10 cellular contexts compared by ENCODE assay signal in the genomic region with DNA sequence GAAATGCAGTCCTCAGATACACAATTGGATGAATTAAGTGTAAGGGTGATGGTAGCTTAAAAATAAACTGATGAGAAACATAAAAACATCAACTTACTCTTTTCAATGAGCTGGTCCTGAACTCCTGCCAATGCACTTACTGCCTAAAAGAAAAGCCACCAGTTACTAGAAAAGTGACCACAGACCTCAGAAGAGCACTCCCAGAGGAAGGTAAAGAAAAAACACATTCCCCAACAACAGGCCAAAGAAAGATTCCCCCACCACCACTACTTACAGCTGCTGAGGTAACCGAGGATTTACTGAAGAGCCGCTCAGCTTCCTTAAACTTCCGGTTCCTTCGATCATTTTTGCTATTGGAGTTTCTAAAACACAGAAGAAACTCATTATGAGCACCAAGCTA. TPM values are rescaled to one million over a fixed set of nuclear protein-coding genes. Genes with fewer than 3 reads are reported as not detected.
A peak's percentile ranks its signal among the peaks of the same experiment; 100 is the strongest.
DNase-seq lines count a peak whose midpoint lies in the region; ATAC-seq, FAIRE-seq and TF ChIP-seq lines count a peak whose summit lies in the region.
"Had no signal": no experiment of that assay in that cellular context is flagged by ENCODE, and none has a peak within 500 bp of the region (broad histone marks: within the 10 kb centered on the region; RNA-seq: fewer than 3 reads in every experiment).

No MANE protein-coding gene starts in this region.

- H3K9me3 ChIP-seq in HepG2 (ENCODE audit: low read length) (no peaks in the 10 kb centered on the region), right lobe of liver (no peaks in the 10 kb centered on the region)
- H3K9me3 ChIP-seq: adrenal gland, tibial nerve had no signal

- H3K36me3 ChIP-seq in HepG2 (replicated peaks in 1 of 2; ENCODE audit: control insufficient read depth in 1 of 2, insufficient read depth in 2 of 2, low read length in 2 of 2) (peaks cover 18 to 53% of the 10 kb centered on the region in 2 experiments; a peak in 4 of 5 replicates), right lobe of liver (peaks cover 0 to 53% (median 22%) of the 10 kb centered on the region in 4 donors), brain microvascular endothelial cell (replicated peaks) (peaks cover 41% of the 10 kb centered on the region)

- POLR2A ChIA-PET in HepG2 (lab: Yijun Ruan, JAX), result interaction anchor here (1.0 to 1.6 kb wide), 3 partner anchors 11 to 33 kb away, joined by 3 to 5 read pairs (median 4); no protein-coding TSS in a partner anchor

- peak; percentile 51 for FAIRE-seq in HepG2 (lab: Jason Lieb, UNC)

- peaks cover 9% of the 10 kb centered on the region; the same call in 1 of the 2 replicates for H4K20me1 ChIP-seq in HepG2 (ENCODE audit: insufficient read depth, low read length)

- H3K27ac Mint-ChIP-seq in stimulated activated naive B cell treated with anti-CD40 and anti-IgM and Interleukin-4, amounts not matched to agents 10 μg/mL and 1 μg/mL and 100 μg/mL, for 72 hours, result no peak overlapping the region

- peaks cover 20% of the 10 kb centered on the region for H3K79me2 ChIP-seq in HepG2 (ENCODE audit: insufficient read depth, low read length)

- no peak overlapping the region for H3K27ac ChIP-seq in HepG2 (ENCODE audit: extremely low read length, insufficient read depth, low read length)
- H3K27ac ChIP-seq in right lobe of liver, result no peak overlapping the region
- H3K27ac ChIP-seq in brain microvascular endothelial cell, result no peak overlapping the region
- H3K27ac ChIP-seq: adrenal gland, tibial nerve had no signal

- H3K9me3 Mint-ChIP-seq in stimulated activated naive B cell treated with anti-CD40 and anti-IgM and Interleukin-4, amounts not matched to agents 10 μg/mL and 1 μg/mL and 100 μg/mL, for 72 hours, result no peaks in the 10 kb centered on the region

- no peak overlapping the region for H2AFZ ChIP-seq in HepG2 (ENCODE audit: low read length)

- no peak for TF ChIP-seq CTCF in HepG2 (CRISPR knock-in tag; IDR thresholded peaks at IDR 0.05)
- no peak for TF ChIP-seq CTCF in right lobe of liver (IDR thresholded peaks at IDR 0.05)
- peak; percentile 44 for TF ChIP-seq CTCF in brain microvascular endothelial cell (IDR thresholded peaks at IDR 0.05; ENCODE audit: low read depth, low read length, missing control alignments)

- in situ Hi-C loops in HepG2 (cut with HindIII; ENCODE audit: extremely low pct_ligation_motif_present, low pct_unique_long_range_greater_than_20kb), result no loop called here
- in situ Hi-C loops in brain microvascular endothelial cell (cut with HindIII; ENCODE audit: low pct_ligation_motif_present, low sequenced_read_pairs), result no loop called here

- WGBS in HepG2 (ENCODE audit: low lambda C conversion rate), result 94% methylated on average over 4 of the region's 4 CpGs
- 88% methylated on average over 3 of the region's 4 CpGs for WGBS in right lobe of liver (ENCODE audit: insufficient coverage, low coverage, low lambda C conversion rate, missing lambda C conversion rate)

- H3K4me1 ChIP-seq in HepG2 (ENCODE audit: insufficient read depth, low read length) (peaks cover 13% of the 10 kb centered on the region), right lobe of liver (peaks cover 0 to 8% (median 3%) of the 10 kb centered on the region in 4 donors)

- CTCF ChIA-PET in HepG2 (lab: Yijun Ruan, JAX; ENCODE audit: low intra/inter-chr PET ratio, low total read pairs), result interaction anchor here (0.9 kb wide), 1 partner anchor 55 kb away, joined by 3 read pairs; no protein-coding TSS in a partner anchor

- no peak overlapping the region for H3K4me3 Mint-ChIP-seq in stimulated activated naive B cell treated with anti-CD40 and anti-IgM and Interleukin-4, amounts not matched to agents 10 μg/mL and 1 μg/mL and 100 μg/mL, for 72 hours

- no peak overlapping the region for H3K9ac ChIP-seq in HepG2 (ENCODE audit: insufficient read depth, low read depth, low read length)

- H3K36me3 Mint-ChIP-seq in stimulated activated naive B cell treated with anti-CD40 and anti-IgM and Interleukin-4, amounts not matched to agents 10 μg/mL and 1 μg/mL and 100 μg/mL, for 72 hours, result peaks cover 42 to 48% of the 10 kb centered on the region in 2 donors

- H3K4me2 ChIP-seq in HepG2 (ENCODE audit: low read depth, low read length), result no peak overlapping the region

- DNase-seq in HepG2 (ENCODE audit: low spot score) (peak; percentile 28), right lobe of liver (no peak), NCI-H2196 treated with DMSO at 0.1 percent for 48 hours (lab: John Stamatoyannopoulos, UW; ENCODE audit: unreplicated experiment) (peak; percentile 28), brain microvascular endothelial cell (no peak), epidermal melanocyte (ENCODE audit: insufficient read length, low spot score) (no peak)
- DNase-seq in stimulated activated naive B cell treated with anti-CD40 and anti-IgM and Interleukin-4, amounts not matched to agents 10 μg/mL and 1 μg/mL and 100 μg/mL, for 72 hours, result no peak
- DNase-seq: adrenal gland had no signal

- no peak for TF ChIP-seq POLR2A in HepG2 (IDR thresholded peaks at IDR 0.05; ENCODE audit: insufficient read depth in 1 of 2, low read depth in 2 of 2, low read length in 2 of 2)
- no peak for TF ChIP-seq POLR2A in right lobe of liver (IDR thresholded peaks at IDR 0.05)

- no peak overlapping the region for H3K4me3 ChIP-seq in HepG2 (replicated peaks in 1 of 3; ENCODE audit: insufficient read depth in 1 of 3, low read depth in 2 of 3, low read length in 3 of 3)
- H3K4me3 ChIP-seq in right lobe of liver, result no peak overlapping the region
- H3K4me3 ChIP-seq in brain microvascular endothelial cell (ENCODE audit: low read depth, low read length), result no peak overlapping the region
- H3K4me3 ChIP-seq: adrenal gland, tibial nerve had no signal

- no peak for TF ChIP-seq EP300 in HepG2 (IDR thresholded peaks at IDR 0.05; ENCODE audit: low read depth in 2 of 2, low read length in 2 of 2)
- TF ChIP-seq EP300 in HepG2 (CRISPR knock-in tag; IDR thresholded peaks at IDR 0.05; ENCODE audit: borderline replicate concordance), result no peak

- intact Hi-C loops in HepG2 (cut with micrococcal nuclease; ENCODE audit: unreplicated experiment), result no loop called here
- intact Hi-C loops in right lobe of liver (cut with DNase I), result no loop called here

- no peak for TF ChIP-seq RAD21 in HepG2 (CRISPR knock-in tag; IDR thresholded peaks at IDR 0.05)

- H3K27me3 Mint-ChIP-seq in stimulated activated naive B cell treated with anti-CD40 and anti-IgM and Interleukin-4, amounts not matched to agents 10 μg/mL and 1 μg/mL and 100 μg/mL, for 72 hours, result no peaks in the 10 kb centered on the region

- no peaks in the 10 kb centered on the region for H3K27me3 ChIP-seq in HepG2 (ENCODE audit: control insufficient read depth in 1 of 2, insufficient read depth in 2 of 2, low read length in 2 of 2)
- H3K27me3 ChIP-seq in right lobe of liver, result no peaks in the 10 kb centered on the region
- H3K27me3 ChIP-seq in brain microvascular endothelial cell (replicated peaks), result no peaks in the 10 kb centered on the region
- H3K27me3 ChIP-seq: adrenal gland, tibial nerve had no signal

- H3K4me1 Mint-ChIP-seq in stimulated activated naive B cell treated with anti-CD40 and anti-IgM and Interleukin-4, amounts not matched to agents 10 μg/mL and 1 μg/mL and 100 μg/mL, for 72 hours, result peaks cover 29 to 60% of the 10 kb centered on the region in 2 donors

- ATAC-seq in HepG2 (peak; percentile 56; the same call in 2 of the 3 replicates), right lobe of liver (no peak), HG03159 (IDR thresholded peaks at IDR 0.05; ENCODE audit: unreplicated experiment) (no peak), GM21447 (IDR thresholded peaks at IDR 0.05; ENCODE audit: unreplicated experiment) (no peak)
- no peak for ATAC-seq in stimulated activated naive B cell treated with anti-CD40 and anti-IgM and Interleukin-4, amounts not matched to agents 10 μg/mL and 1 μg/mL and 100 μg/mL, for 72 hours (replicated peaks)

- no TSS peak for BruUV-seq in HepG2 (replicated peaks; lab: Mats Ljungman, UMichigan)

RNA-seq across cellular contexts. Expression of a gene that starts 5.4 kb away (rescaled TPM):
- total RNA-seq in HepG2 (2016; rRNA removed; fragmentation: Illumina TruSeq; extraction: Trizol), result 45.6 and 67.6 TPM in 2 replicates
- 19.8 and 20.4 TPM in 2 replicates for total RNA-seq in HepG2 (2016; cell fraction: cytosol; rRNA removed; fragmentation: Illumina TruSeq; extraction: Trizol; ENCODE audit: low read depth)
- total RNA-seq in HepG2 (2016; cell fraction: insoluble cytoplasmic fraction; rRNA removed; fragmentation: Illumina TruSeq; extraction: Trizol), result 47.7 and 62.7 TPM in 2 replicates
- 37.7 and 38.7 TPM in 2 replicates for total RNA-seq in HepG2 (2016; cell fraction: membrane; rRNA removed; fragmentation: Illumina TruSeq; extraction: Trizol)
- total RNA-seq in HepG2 (2016; cell fraction: nucleus; rRNA removed; fragmentation: Illumina TruSeq; extraction: Trizol), result 28.0 and 36.7 TPM in 2 replicates
- 24.6 and 29.5 TPM in 2 replicates for polyA plus RNA-seq in HepG2 (2011; rRNA removed)
- polyA plus RNA-seq in HepG2 (2011; cell fraction: cytosol; rRNA removed), result 16.3 and 30.1 TPM in 2 replicates
- 17.5 and 23.0 TPM in 2 replicates for polyA plus RNA-seq in HepG2 (2011; cell fraction: nucleus; rRNA removed)
- 26.8 and 30.1 TPM in 2 replicates for polyA plus RNA-seq in HepG2 (2012)
- polyA plus RNA-seq in HepG2 (2016; cell fraction: cytosol; fragmentation: Illumina TruSeq; extraction: Trizol; ENCODE audit: low read depth), result 19.7 and 22.4 TPM in 2 replicates
- 79.9 and 89.9 TPM in 2 replicates for polyA plus RNA-seq in HepG2 (2016; cell fraction: insoluble cytoplasmic fraction; fragmentation: Illumina TruSeq; extraction: Trizol; ENCODE audit: low read depth)
- 34.2 and 35.5 TPM in 2 replicates for polyA plus RNA-seq in HepG2 (2016; cell fraction: membrane; fragmentation: Illumina TruSeq; extraction: Trizol; ENCODE audit: low read depth)
- 43.7 and 52.2 TPM in 2 replicates for polyA plus RNA-seq in HepG2 (2016; cell fraction: nucleus; fragmentation: Illumina TruSeq; extraction: Trizol; ENCODE audit: insufficient read depth, low read depth)
- 5.8 and 11.9 TPM in 2 replicates for polyA minus RNA-seq in HepG2 (2011; rRNA and poly(A)+ RNA removed; ENCODE audit: low replicate concordance)
- polyA minus RNA-seq in HepG2 (2011; cell fraction: cytosol; rRNA and poly(A)+ RNA removed), result 13.2 and 14.9 TPM in 2 replicates
- 37.2 and 43.1 TPM in 2 replicates for polyA minus RNA-seq in HepG2 (2011; cell fraction: nucleus; rRNA and poly(A)+ RNA removed)
- total RNA-seq in right lobe of liver, result 10 to 100 TPM; 12.9 to 55.9 (median 32.8) TPM

RNA-seq across cellular contexts. Expression of a gene that starts 34.8 kb away (rescaled TPM):
- total RNA-seq in HepG2 (2016; rRNA removed; fragmentation: Illumina TruSeq; extraction: Trizol), result 4.2 and 6.8 TPM in 2 replicates
- total RNA-seq in HepG2 (2016; cell fraction: cytosol; rRNA removed; fragmentation: Illumina TruSeq; extraction: Trizol; ENCODE audit: low read depth), result 1.2 and 1.8 TPM in 2 replicates
- total RNA-seq in HepG2 (2016; cell fraction: insoluble cytoplasmic fraction; rRNA removed; fragmentation: Illumina TruSeq; extraction: Trizol), result 3.9 and 5.9 TPM in 2 replicates
- 2.6 and 3.2 TPM in 2 replicates for total RNA-seq in HepG2 (2016; cell fraction: membrane; rRNA removed; fragmentation: Illumina TruSeq; extraction: Trizol)
- 8.0 and 8.9 TPM in 2 replicates for total RNA-seq in HepG2 (2016; cell fraction: nucleus; rRNA removed; fragmentation: Illumina TruSeq; extraction: Trizol)
- 13.3 and 21.1 TPM in 2 replicates for polyA plus RNA-seq in HepG2 (2011; rRNA removed)
- polyA plus RNA-seq in HepG2 (2011; cell fraction: cytosol; rRNA removed), result 11.9 and 13.7 TPM in 2 replicates
- polyA plus RNA-seq in HepG2 (2011; cell fraction: nucleus; rRNA removed), result 45.8 and 63.2 TPM in 2 replicates
- 3.7 and 6.2 TPM in 2 replicates for polyA plus RNA-seq in HepG2 (2012)
- polyA plus RNA-seq in HepG2 (2016; cell fraction: cytosol; fragmentation: Illumina TruSeq; extraction: Trizol; ENCODE audit: low read depth), result 0.97 and 1.0 TPM in 2 replicates
- 5.6 and 5.9 TPM in 2 replicates for polyA plus RNA-seq in HepG2 (2016; cell fraction: insoluble cytoplasmic fraction; fragmentation: Illumina TruSeq; extraction: Trizol; ENCODE audit: low read depth)
- polyA plus RNA-seq in HepG2 (2016; cell fraction: membrane; fragmentation: Illumina TruSeq; extraction: Trizol; ENCODE audit: low read depth), result 2.2 and 2.6 TPM in 2 replicates
- 17.0 and 18.8 TPM in 2 replicates for polyA plus RNA-seq in HepG2 (2016; cell fraction: nucleus; fragmentation: Illumina TruSeq; extraction: Trizol; ENCODE audit: insufficient read depth, low read depth)
- 12.1 and 39.9 TPM in 2 replicates for polyA minus RNA-seq in HepG2 (2011; rRNA and poly(A)+ RNA removed; ENCODE audit: low replicate concordance)
- polyA minus RNA-seq in HepG2 (2011; cell fraction: cytosol; rRNA and poly(A)+ RNA removed), result 5.1 and 5.8 TPM in 2 replicates
- 8.0 and 14.0 TPM in 2 replicates for polyA minus RNA-seq in HepG2 (2011; cell fraction: nucleus; rRNA and poly(A)+ RNA removed)
- 10 to 100 TPM in 3 of 6 experiments, 1 to 10 TPM in 3; 2.7 to 21.9 (median 8.3) TPM for total RNA-seq in right lobe of liver

RNA-seq across cellular contexts. Expression of a gene that starts 44.9 kb away (rescaled TPM):
- total RNA-seq in HepG2 (2016; rRNA removed; fragmentation: Illumina TruSeq; extraction: Trizol) (10.9 and 11.2 TPM in 2 replicates), right lobe of liver (10 to 100 TPM in 2 of 6 experiments, 1 to 10 TPM in 4; 6.2 to 10.6 (median 8.8) TPM)
- total RNA-seq in HepG2 (2016; cell fraction: cytosol; rRNA removed; fragmentation: Illumina TruSeq; extraction: Trizol; ENCODE audit: low read depth), result 0.71 and 1.1 TPM in 2 replicates
- 9.9 and 10.7 TPM in 2 replicates for total RNA-seq in HepG2 (2016; cell fraction: insoluble cytoplasmic fraction; rRNA removed; fragmentation: Illumina TruSeq; extraction: Trizol)
- 3.6 and 4.2 TPM in 2 replicates for total RNA-seq in HepG2 (2016; cell fraction: membrane; rRNA removed; fragmentation: Illumina TruSeq; extraction: Trizol)
- 11.2 and 16.1 TPM in 2 replicates for total RNA-seq in HepG2 (2016; cell fraction: nucleus; rRNA removed; fragmentation: Illumina TruSeq; extraction: Trizol)
- 5.5 and 6.2 TPM in 2 replicates for polyA plus RNA-seq in HepG2 (2011; rRNA removed)
- 4.2 and 4.9 TPM in 2 replicates for polyA plus RNA-seq in HepG2 (2011; cell fraction: cytosol; rRNA removed)
- polyA plus RNA-seq in HepG2 (2011; cell fraction: nucleus; rRNA removed), result 8.6 and 12.5 TPM in 2 replicates
- polyA plus RNA-seq in HepG2 (2012), result 5.8 and 6.5 TPM in 2 replicates
- 0.38 and 0.57 TPM in 2 replicates for polyA plus RNA-seq in HepG2 (2016; cell fraction: cytosol; fragmentation: Illumina TruSeq; extraction: Trizol; ENCODE audit: low read depth)
- 12.0 and 14.1 TPM in 2 replicates for polyA plus RNA-seq in HepG2 (2016; cell fraction: insoluble cytoplasmic fraction; fragmentation: Illumina TruSeq; extraction: Trizol; ENCODE audit: low read depth)
- polyA plus RNA-seq in HepG2 (2016; cell fraction: membrane; fragmentation: Illumina TruSeq; extraction: Trizol; ENCODE audit: low read depth), result 1.2 and 1.6 TPM in 2 replicates
- 13.5 and 14.6 TPM in 2 replicates for polyA plus RNA-seq in HepG2 (2016; cell fraction: nucleus; fragmentation: Illumina TruSeq; extraction: Trizol; ENCODE audit: insufficient read depth, low read depth)
- 4.4 and 8.2 TPM in 2 replicates for polyA minus RNA-seq in HepG2 (2011; rRNA and poly(A)+ RNA removed; ENCODE audit: low replicate concordance)
- polyA minus RNA-seq in HepG2 (2011; cell fraction: cytosol; rRNA and poly(A)+ RNA removed), result 6.9 and 7.6 TPM in 2 replicates
- 21.8 and 22.1 TPM in 2 replicates for polyA minus RNA-seq in HepG2 (2011; cell fraction: nucleus; rRNA and poly(A)+ RNA removed)

RNA-seq across cellular contexts. Expression of a gene that starts 47.6 kb away (rescaled TPM):
- total RNA-seq in HepG2 (2016; rRNA removed; fragmentation: Illumina TruSeq; extraction: Trizol) (0.42 and 0.52 TPM in 2 replicates), right lobe of liver (10 to 100 TPM in 1 of 6 experiments, 1 to 10 TPM in 5; 4.1 to 13.6 (median 7.3) TPM)
- total RNA-seq in HepG2 (2016; cell fraction: cytosol; rRNA removed; fragmentation: Illumina TruSeq; extraction: Trizol; ENCODE audit: low read depth), result not detected in 2 replicates
- total RNA-seq in HepG2 (2016; cell fraction: insoluble cytoplasmic fraction; rRNA removed; fragmentation: Illumina TruSeq; extraction: Trizol), result 0.24 and 0.62 TPM in 2 replicates
- 0.14 and 0.28 TPM in 2 replicates for total RNA-seq in HepG2 (2016; cell fraction: membrane; rRNA removed; fragmentation: Illumina TruSeq; extraction: Trizol)
- 0.47 TPM in 1 of 2 replicates, not detected in the other for total RNA-seq in HepG2 (2016; cell fraction: nucleus; rRNA removed; fragmentation: Illumina TruSeq; extraction: Trizol)
- 0.70 and 0.93 TPM in 2 replicates for polyA plus RNA-seq in HepG2 (2011; rRNA removed)
- polyA plus RNA-seq in HepG2 (2011; cell fraction: cytosol; rRNA removed), result 0.31 and 0.53 TPM in 2 replicates
- 2.0 and 2.8 TPM in 2 replicates for polyA plus RNA-seq in HepG2 (2011; cell fraction: nucleus; rRNA removed)
- 1.1 and 2.8 TPM in 2 replicates for polyA plus RNA-seq in HepG2 (2012)
- 0.09 and 0.32 TPM in 2 replicates for polyA plus RNA-seq in HepG2 (2016; cell fraction: cytosol; fragmentation: Illumina TruSeq; extraction: Trizol; ENCODE audit: low read depth)
- 0.59 and 0.83 TPM in 2 replicates for polyA plus RNA-seq in HepG2 (2016; cell fraction: insoluble cytoplasmic fraction; fragmentation: Illumina TruSeq; extraction: Trizol; ENCODE audit: low read depth)
- polyA plus RNA-seq in HepG2 (2016; cell fraction: membrane; fragmentation: Illumina TruSeq; extraction: Trizol; ENCODE audit: low read depth), result 0.06 and 0.19 TPM in 2 replicates
- polyA plus RNA-seq in HepG2 (2016; cell fraction: nucleus; fragmentation: Illumina TruSeq; extraction: Trizol; ENCODE audit: insufficient read depth, low read depth), result 0.29 and 0.63 TPM in 2 replicates
- 1.0 TPM in 1 of 2 replicates, not detected in the other for polyA minus RNA-seq in HepG2 (2011; rRNA and poly(A)+ RNA removed; ENCODE audit: low replicate concordance)
- polyA minus RNA-seq in HepG2 (2011; cell fraction: cytosol; rRNA and poly(A)+ RNA removed), result not detected in 2 replicates
- 0.64 and 0.99 TPM in 2 replicates for polyA minus RNA-seq in HepG2 (2011; cell fraction: nucleus; rRNA and poly(A)+ RNA removed)

Comparison
In these comparisons a context has a peak if more than half of its experiments do, and no peak if none do; other contexts are left out.
1. DNase-seq: peak in HepG2 (single experiment) and NCI-H2196 treated with DMSO at 0.1 percent for 48 hours (single experiment); none in right lobe of liver (0 of 3), brain microvascular endothelial cell (single experiment), stimulated activated naive B cell treated with anti-CD40 and anti-IgM and Interleukin-4, amounts not matched to agents 10 μg/mL and 1 μg/mL and 100 μg/mL, for 72 hours (single experiment) and epidermal melanocyte (single experiment).